Comparison of ENCODE assay signal across 10 cellular contexts in the genomic region with DNA sequence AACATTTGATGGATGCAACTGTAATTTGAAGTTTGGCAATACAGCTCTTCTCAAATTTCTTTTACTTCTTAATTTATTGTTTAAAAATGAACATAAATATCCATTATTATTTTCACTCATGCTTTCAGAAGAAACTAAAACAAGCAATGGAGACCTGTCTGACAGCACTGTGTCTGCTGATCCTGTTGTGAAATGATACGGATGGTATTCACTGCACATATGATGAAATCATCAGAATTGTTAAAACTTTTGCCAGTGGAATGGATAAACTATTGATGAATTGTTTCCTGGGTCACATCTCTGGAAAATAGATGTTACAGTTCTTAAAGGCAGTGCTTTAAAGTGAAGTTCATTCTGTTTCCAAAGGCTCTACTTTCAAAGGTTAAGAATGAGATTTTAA.
"Had no signal": no experiment of that assay in that cellular context is flagged by ENCODE, and none has a peak within 500 bp of the region (broad histone marks: within the 10 kb centered on the region; RNA-seq: fewer than 3 reads in every experiment).

No MANE protein-coding gene starts in this region.

- DNase-seq: activated CD4-positive, alpha-beta memory T cell treated with anti-CD3 and anti-CD28 coated beads for 36 hours; activated CD4-positive, alpha-beta T cell treated with anti-CD3 and anti-CD28 coated beads for 1 hour; activated CD8-positive, alpha-beta memory T cell treated with anti-CD3 and anti-CD28 coated beads, Interleukin-2, amount 50 U/mL, for 4 hours; activated naive CD4-positive, alpha-beta T cell treated with anti-CD3 and anti-CD28 coated beads, Interleukin-2, amount 50 U/mL, for 16 hours; brain microvascular endothelial cell; hippocampal formation; kidney glomerular epithelial cell had no signal

- H3K9me3 ChIP-seq: esophagus muscularis mucosa, tibial nerve had no signal

- H3K4me2 ChIP-seq: smooth muscle cell had no signal

- H3K4me3 ChIP-seq: esophagus muscularis mucosa, smooth muscle cell, tibial nerve had no signal

- H3K27me3 ChIP-seq: brain microvascular endothelial cell, esophagus muscularis mucosa, tibial nerve had no signal

- H3K27ac ChIP-seq: brain microvascular endothelial cell, esophagus muscularis mucosa, tibial nerve had no signal
